Comparison of ENCODE assay signal across 20 cellular contexts in genomic region chr17:27386206-27387075, GRCh38.
A peak's percentile ranks its signal among the peaks of the same experiment; 100 is the strongest.
DNase-seq lines count a peak whose midpoint lies in the region; ATAC-seq and TF ChIP-seq lines count a peak whose summit lies in the region.
"Had no signal": no experiment of that assay in that cellular context is flagged by ENCODE, and none has a peak within 500 bp of the region (broad histone marks: within the 10 kb centered on the region; RNA-seq: fewer than 3 reads in every experiment).

No MANE protein-coding gene starts in this region.

- intact Hi-C loops in cardiac septum (cut with DNase I), result loop anchor here (10.0 kb wide), 1 partner anchor 68 kb away; the partner anchor contains the start of gene KSR1
- intact Hi-C loops in right cardiac atrium (cut with DNase I), result no loop called here

- H3K9me3 ChIP-seq in right cardiac atrium (ENCODE audit: control insufficient read depth, low read length), result no peaks in the 10 kb centered on the region
- H3K9me3 ChIP-seq: A549, HAP-1 had no signal

- H3K27ac ChIP-seq in right cardiac atrium (ENCODE audit: low read length), result no peak overlapping the region
- H3K27ac ChIP-seq: 22Rv1, A549, C4-2B, GM23248, HL-60 had no signal

- H3K27ac Mint-ChIP-seq in chondrocyte (ENCODE audit: unreplicated experiment), result no peak overlapping the region
- H3K27ac Mint-ChIP-seq: CD4-positive, alpha-beta T cell had no signal

- H3K27me3 Mint-ChIP-seq in chondrocyte (ENCODE audit: low read depth), result no peaks in the 10 kb centered on the region

- no peaks in the 10 kb centered on the region for H3K36me3 Mint-ChIP-seq in chondrocyte (ENCODE audit: low read depth)

- ATAC-seq in right cardiac atrium (no peak), GM21619 (IDR thresholded peaks at IDR 0.05; ENCODE audit: unreplicated experiment) (no peak)
- ATAC-seq: A549, K562 had no signal

- no peaks in the 10 kb centered on the region for H3K27me3 ChIP-seq in right cardiac atrium (ENCODE audit: control insufficient read depth, insufficient read depth)

- H3K4me3 Mint-ChIP-seq in chondrocyte (ENCODE audit: unreplicated experiment), result no peak overlapping the region
- H3K4me3 Mint-ChIP-seq: CD4-positive, alpha-beta T cell had no signal

- no peak for TF ChIP-seq CTCF in chondrocyte (IDR thresholded peaks at IDR 0.05)

- DNase-seq in cardiac septum (ENCODE audit: low spot score) (peak; percentile 72), right cardiac atrium (no peak), chondrocyte (ENCODE audit: low spot score) (peak; percentile 72), mesenteric fat pad (ENCODE audit: low spot score) (peak; percentile 69), COLO668 (lab: John Stamatoyannopoulos, UW; ENCODE audit: unreplicated experiment) (no peak), SKM-1 treated with dmso at 0.1 percent for 144 hours (lab: John Stamatoyannopoulos, UW; ENCODE audit: unreplicated experiment) (no peak), COLO829 (ENCODE audit: low spot score) (no peak)
- DNase-seq: AML-193; Calu3; CD4-positive, alpha-beta T cell; DND-41; EL; GM23248 had no signal

- H3K4me1 ChIP-seq in right cardiac atrium (ENCODE audit: control insufficient read depth, insufficient read depth, low read length), result peaks cover 3% of the 10 kb centered on the region
- H3K4me1 ChIP-seq: HAP-1 had no signal

- H3K9me3 Mint-ChIP-seq in chondrocyte (ENCODE audit: low read depth), result no peaks in the 10 kb centered on the region
- H3K9me3 Mint-ChIP-seq: CD4-positive, alpha-beta T cell had no signal

- H3K4me3 ChIP-seq in right cardiac atrium (ENCODE audit: low read length), result no peak overlapping the region
- H3K4me3 ChIP-seq: A549, GM23248, HAP-1, K562 had no signal

- peaks cover 31% of the 10 kb centered on the region for H3K4me1 Mint-ChIP-seq in chondrocyte (ENCODE audit: low read depth)

- 89% methylated on average over 12 of the region's 12 CpGs for WGBS in right cardiac atrium

Comparison
In these comparisons a context has a peak if more than half of its experiments do, and no peak if none do; other contexts are left out.
1. DNase-seq: peak in cardiac septum (single experiment), chondrocyte (single experiment) and mesenteric fat pad (single experiment); none in right cardiac atrium (0 of 3), COLO668 (single experiment), SKM-1 treated with dmso at 0.1 percent for 144 hours (single experiment) and COLO829 (single experiment).